In genomic region chr10:5684971-5685763, GRCh38 we compare ENCODE assay signal across 8 cellular contexts. TPM values are rescaled to one million over a fixed set of nuclear protein-coding genes. Genes with fewer than 3 reads are reported as not detected.
DNase-seq lines count a peak whose midpoint lies in the region; ATAC-seq, FAIRE-seq and TF ChIP-seq lines count a peak whose summit lies in the region.

No MANE protein-coding gene starts in this region.

- H3K36me3 ChIP-seq in BJ (ENCODE audit: control insufficient read depth, insufficient read depth, low read length) (no peaks in the 10 kb centered on the region), gastroesophageal sphincter (no peaks in the 10 kb centered on the region)

- CTCF ChIA-PET in BJ (lab: Yijun Ruan, JAX) = interaction anchor here (0.8 to 1.3 kb wide), 2 partner anchors 20 to 57 kb away, joined by 3 read pairs; no protein-coding TSS in a partner anchor

- peak overlapping the region; percentile 29 to 94 (median 89) for H3K27ac ChIP-seq in gastroesophageal sphincter
- H3K27ac ChIP-seq in temporal lobe (ENCODE audit: low read depth, low read length) = peak overlapping the region; percentile 60

- peak in 1 of 2 donors; percentile 6 for TF ChIP-seq POLR2A in gastroesophageal sphincter (IDR thresholded peaks at IDR 0.05)

- H3K27me3 ChIP-seq in BJ (ENCODE audit: control insufficient read depth, insufficient read depth, low read length) (no peaks in the 10 kb centered on the region), gastroesophageal sphincter (no peaks in the 10 kb centered on the region)

- H3K4me3 ChIP-seq in BJ (ENCODE audit: low read depth, low read length) (peak overlapping the region; percentile 89), gastroesophageal sphincter (peak overlapping the region; percentile 59 to 81)

- ATAC-seq in GM18909 (IDR thresholded peaks at IDR 0.05; ENCODE audit: poor library complexity, unreplicated experiment) (peak; percentile 54), HG03196 (IDR thresholded peaks at IDR 0.05; ENCODE audit: unreplicated experiment) (peak; percentile 52), gastroesophageal sphincter (peak; percentile 32)

- POLR2A ChIA-PET in BJ (lab: Charles Lee) = interaction anchor here (0.7 kb wide), 1 partner anchor 239 kb away, joined by 6 read pairs; no protein-coding TSS in a partner anchor

- no peak for TF ChIP-seq EP300 in gastroesophageal sphincter (IDR thresholded peaks at IDR 0.05)

- TF ChIP-seq CTCF in BJ (IDR thresholded peaks at IDR 0.05; ENCODE audit: insufficient read depth, low read depth, low read length) = peak; percentile 69
- peak; percentile 20 to 57 (median 33) for TF ChIP-seq CTCF in gastroesophageal sphincter (IDR thresholded peaks at IDR 0.05)

- FAIRE-seq in RCC 7860 (lab: Jason Lieb, UNC) = peak; percentile 74

- no peaks in the 10 kb centered on the region for H3K9me3 ChIP-seq in gastroesophageal sphincter

- WGBS in gastroesophageal sphincter (ENCODE audit: low coverage in 1 of 2), 2 donors = 0 to 1% methylated on average over 2 to 9 of the region's 77 CpGs

- peaks cover 3 to 37% (median 12%) of the 10 kb centered on the region in 3 donors for H3K4me1 ChIP-seq in gastroesophageal sphincter

- DNase-seq in BJ (ENCODE audit: low read depth) = peak; percentile 22
- peak; percentile 48 for DNase-seq in RCC 7860 (ENCODE audit: low spot score)
- peak; percentile 60 for DNase-seq in activated gamma-delta T cell (lab: John Stamatoyannopoulos, UW)
- peak; percentile 28 for DNase-seq in occipital lobe (lab: John Stamatoyannopoulos, UW)

RNA-seq across cellular contexts. Expression of gene TASOR2, which starts 0.5 kb away (rescaled TPM):
- 27.1 and 45.2 TPM in 2 replicates for polyA plus RNA-seq in BJ (2011; rRNA removed)
- 26.9 and 30.3 TPM in 2 replicates for polyA minus RNA-seq in BJ (2011; rRNA and poly(A)+ RNA removed)
- total RNA-seq in gastroesophageal sphincter (10 to 100 TPM; 51.8 to 71.8 (median 64.2) TPM), occipital lobe (86.1 TPM), temporal lobe (80.4 TPM)

RNA-seq across cellular contexts. Expression of gene ASB13, which starts 18.8 kb away (rescaled TPM):
- 6.3 and 8.6 TPM in 2 replicates for polyA plus RNA-seq in BJ (2011; rRNA removed)
- 6.3 and 9.3 TPM in 2 replicates for polyA minus RNA-seq in BJ (2011; rRNA and poly(A)+ RNA removed)
- 10 to 100 TPM; 17.6 to 39.6 (median 19.0) TPM for total RNA-seq in gastroesophageal sphincter
- total RNA-seq in occipital lobe = 14.2 TPM
- total RNA-seq in temporal lobe = 11.3 TPM

Comparison
In these comparisons a context has a peak if more than half of its experiments do, and no peak if none do; other contexts are left out.
1. Peak in every context shown above with its lines: DNase-seq, ATAC-seq, H3K4me3 ChIP-seq and H3K27ac ChIP-seq.